Comparison of ENCODE assay signal across 37 cellular contexts in the genomic region with DNA sequence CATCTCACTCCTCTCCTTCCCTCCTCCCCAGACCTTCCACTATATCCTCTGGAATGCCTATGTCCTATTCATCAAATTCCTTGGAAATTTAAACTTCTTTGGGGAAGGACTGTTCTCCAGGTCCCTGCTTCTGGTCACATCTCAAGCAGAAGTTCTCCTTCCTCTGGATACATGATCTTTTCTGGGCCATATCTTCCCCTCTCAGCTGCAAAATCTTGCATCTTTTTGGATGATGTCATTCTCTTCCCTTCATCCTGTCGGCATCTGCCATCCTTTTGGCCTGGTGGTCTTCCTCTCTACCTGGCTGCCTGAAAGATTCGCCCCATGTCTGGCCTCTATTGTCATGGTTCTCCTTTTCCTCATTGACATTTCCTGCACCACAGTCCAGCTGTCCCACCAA. TPM values are rescaled to one million over a fixed set of nuclear protein-coding genes. Genes with fewer than 3 reads are reported as not detected.
"Had no signal": no experiment of that assay in that cellular context is flagged by ENCODE, and none has a peak within 500 bp of the region (broad histone marks: within the 10 kb centered on the region; RNA-seq: fewer than 3 reads in every experiment).

No MANE protein-coding gene starts in this region.

- H3K4me3 ChIP-seq: MG63 had no signal

- DNase-seq: Karpas-422, Kasumi-1, KG1, MG63, MM.1S, MV-4-11, NCI-H1048, NCI-H1092, NCI-H1092 treated with DMSO at 0.1 percent for 48 hours, NCI-H1105, NCI-H1105 treated with DMSO at 0.1 percent for 48 hours, NCI-H1417, NCI-H1417 treated with DMSO at 0.1 percent for 48 hours, NCI-H1436, NCI-H1436 treated with DMSO at 0.1 percent for 48 hours, NCI-H146, NCI-H1694, NCI-H187, NCI-H187 treated with DMSO at 0.1 percent for 48 hours, NCI-H2029, NCI-H2029 treated with DMSO at 0.1 percent for 48 hours, NCI-H2081, NCI-H2081 treated with DMSO at 0.1 percent for 48 hours, NCI-H2107, NCI-H2171, NCI-H2171 treated with DMSO at 0.1 percent for 48 hours, NCI-H2227 treated with DMSO at 0.1 percent for 48 hours, NCI-H226, NCI-H345, NCI-H446, NCI-H446 treated with DMSO at 0.1 percent for 48 hours, NCI-H510A, NCI-H510A treated with DMSO at 0.1 percent for 48 hours had no signal

- H3K9ac ChIP-seq: KMS-11 had no signal

- H3K27ac ChIP-seq: KMS-11 had no signal

- H3K4me2 ChIP-seq: KMS-11 had no signal

- H3K36me3 ChIP-seq: MG63 had no signal

RNA-seq across cellular contexts. Expression of a gene that starts 5.2 kb away (rescaled TPM):
- total RNA-seq: LHCN-M2, M059J, MCF 10A had no signal
